10 cellular contexts compared by ENCODE assay signal in the genomic region with DNA sequence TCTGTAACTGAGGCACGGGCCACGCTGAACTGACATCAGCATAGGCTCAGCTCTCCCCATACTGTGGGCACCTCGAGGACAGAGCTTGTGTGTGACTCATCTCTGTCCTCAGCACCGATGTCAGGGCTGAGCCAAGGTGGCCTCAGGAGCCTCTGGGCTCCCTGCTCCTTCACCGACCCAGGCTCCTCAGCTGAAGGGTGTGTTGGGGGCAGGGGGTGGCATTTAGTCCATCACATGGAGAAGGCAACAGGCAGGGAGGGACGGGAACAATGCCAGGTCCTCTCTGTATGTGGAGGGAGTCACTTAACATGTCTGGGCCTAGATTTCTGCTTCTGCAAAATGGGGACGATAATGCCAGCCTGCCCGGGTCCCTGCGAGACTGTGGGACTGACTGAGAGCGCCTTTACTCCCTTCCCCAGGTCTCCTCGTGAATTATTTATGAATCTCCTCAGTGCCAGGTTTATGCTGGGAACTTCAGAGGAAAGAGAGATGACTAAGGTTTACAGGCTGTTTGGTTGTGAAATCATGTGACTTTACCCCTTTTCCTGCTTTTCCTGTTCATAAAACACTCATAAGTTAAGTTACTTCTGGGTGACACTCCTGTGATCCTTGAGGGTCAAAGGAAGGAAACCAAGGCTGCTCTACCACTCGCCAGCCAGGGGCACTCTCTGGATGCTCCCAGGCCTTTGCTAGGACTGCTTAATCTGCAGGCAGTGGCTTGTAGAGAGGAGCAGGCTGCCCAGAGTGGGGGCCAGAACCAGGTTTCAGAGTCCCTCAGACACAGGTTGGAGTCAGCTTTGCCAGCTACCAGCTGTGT. TPM values are rescaled to one million over a fixed set of nuclear protein-coding genes. Genes with fewer than 3 reads are reported as not detected.
DNase-seq lines count a peak whose midpoint lies in the region; ATAC-seq and TF ChIP-seq lines count a peak whose summit lies in the region.
"Had no signal": no experiment of that assay in that cellular context is flagged by ENCODE, and none has a peak within 500 bp of the region (broad histone marks: within the 10 kb centered on the region; RNA-seq: fewer than 3 reads in every experiment).

No MANE protein-coding gene starts in this region.

- no peaks in the 10 kb centered on the region for H3K27me3 Mint-ChIP-seq in effector memory CD8-positive, alpha-beta T cell
- peaks cover 2 to 4% (median 2%) of the 10 kb centered on the region in 3 donors for H3K27me3 Mint-ChIP-seq in immature natural killer cell (ENCODE audit: low read depth in 3 of 3)

- H3K4me1 ChIP-seq in osteoblast (ENCODE audit: insufficient read depth, low read length) (peaks cover 14% of the 10 kb centered on the region), OCI-LY7 (ENCODE audit: insufficient read depth, low read length, poor library complexity, severe bottlenecking) (no peaks in the 10 kb centered on the region)

- no peak for TF ChIP-seq CTCF in osteoblast (IDR thresholded peaks at IDR 0.05; ENCODE audit: extremely low read depth, low read depth, low read length)
- TF ChIP-seq CTCF in OCI-LY7 (conservative IDR thresholded peaks at IDR 0.05; ENCODE audit: low read length), result no peak

- DNase-seq in Caki2 (ENCODE audit: low read depth) (peak; percentile 76), MG63 (peak; percentile 26), osteoblast (ENCODE audit: insufficient read length, low spot score, missing footprints) (peak; percentile 87), OCI-LY7 (ENCODE audit: low spot score) (no peak), GF-D8 (lab: John Stamatoyannopoulos, UW) (no peak), immature natural killer cell (no peak), RPMI8226 (no peak)
- no peak for DNase-seq in effector memory CD8-positive, alpha-beta T cell
- DNase-seq: left cardiac atrium had no signal

- H3K4me1 Mint-ChIP-seq in effector memory CD8-positive, alpha-beta T cell (ENCODE audit: low read depth in 2 of 2), result peaks cover 0 to 5% of the 10 kb centered on the region in 2 donors
- no peaks in the 10 kb centered on the region for H3K4me1 Mint-ChIP-seq in immature natural killer cell

- no peaks in the 10 kb centered on the region for H3K9me2 ChIP-seq in OCI-LY7 (ENCODE audit: insufficient read depth, low read length)

- H3K27ac ChIP-seq in osteoblast (ENCODE audit: low read depth, low read length) (peak overlapping the region; percentile 76), OCI-LY7 (ENCODE audit: low read depth, low read length, poor library complexity, severe bottlenecking) (no peak overlapping the region)
- H3K27ac ChIP-seq: KMS-11 had no signal

- in situ Hi-C loops in Caki2 (cut with HindIII; ENCODE audit: low pct_unique_long_range_greater_than_20kb, low sequenced_read_pairs), result no loop called here

- H3K9me3 ChIP-seq in MG63, result no peaks in the 10 kb centered on the region
- H3K9me3 ChIP-seq in osteoblast (ENCODE audit: low read depth, low read length), result no peaks in the 10 kb centered on the region
- no peaks in the 10 kb centered on the region for H3K9me3 ChIP-seq in OCI-LY7 (ENCODE audit: low read length)

- H3K9me3 Mint-ChIP-seq in effector memory CD8-positive, alpha-beta T cell, result no peaks in the 10 kb centered on the region
- no peaks in the 10 kb centered on the region for H3K9me3 Mint-ChIP-seq in immature natural killer cell

- H3K79me2 ChIP-seq in osteoblast (ENCODE audit: insufficient read depth, low read length) (no peaks in the 10 kb centered on the region), OCI-LY7 (ENCODE audit: insufficient read depth, low read depth, low read length) (no peaks in the 10 kb centered on the region)

- H3K4me3 ChIP-seq in MG63 (no peak overlapping the region), osteoblast (ENCODE audit: insufficient read depth, low read length) (no peak overlapping the region), OCI-LY7 (ENCODE audit: low read depth, low read length, poor library complexity, severe bottlenecking) (no peak overlapping the region)

- H3K36me3 Mint-ChIP-seq in effector memory CD8-positive, alpha-beta T cell (ENCODE audit: insufficient read depth), result no peaks in the 10 kb centered on the region
- no peaks in the 10 kb centered on the region for H3K36me3 Mint-ChIP-seq in immature natural killer cell

- H3K27ac Mint-ChIP-seq in effector memory CD8-positive, alpha-beta T cell, result peak overlapping the region; percentile 18 to 59
- no peak overlapping the region for H3K27ac Mint-ChIP-seq in immature natural killer cell

- H2AFZ ChIP-seq in osteoblast (ENCODE audit: low read length) (peak overlapping the region; percentile 95), OCI-LY7 (ENCODE audit: low read length) (no peak overlapping the region)

- no peak overlapping the region for H3K4me3 Mint-ChIP-seq in effector memory CD8-positive, alpha-beta T cell
- no peak overlapping the region for H3K4me3 Mint-ChIP-seq in immature natural killer cell

- H3K36me3 ChIP-seq in MG63 (no peaks in the 10 kb centered on the region), osteoblast (ENCODE audit: insufficient read depth, low read length) (no peaks in the 10 kb centered on the region), OCI-LY7 (ENCODE audit: insufficient read depth, low read length) (no peaks in the 10 kb centered on the region)

- H3K4me2 ChIP-seq in osteoblast (ENCODE audit: insufficient read depth, low read length) (peak overlapping the region; percentile 29), OCI-LY7 (ENCODE audit: low read length) (no peak overlapping the region)
- H3K4me2 ChIP-seq: KMS-11 had no signal

- POLR2A ChIA-PET in OCI-LY7 (lab: Charles Lee), result no interaction called here

- intact Hi-C loops in OCI-LY7 (cut with micrococcal nuclease; ENCODE audit: unreplicated experiment), result no loop called here

- H3K27me3 ChIP-seq in MG63 (no peaks in the 10 kb centered on the region), osteoblast (ENCODE audit: insufficient read depth, low read length) (no peaks in the 10 kb centered on the region)

- no peak for ATAC-seq in effector memory CD8-positive, alpha-beta T cell (replicated peaks)

- CTCF ChIA-PET in OCI-LY7 (lab: Charles Lee; ENCODE audit: unreplicated experiment), result no interaction called here

- H4K20me1 ChIP-seq in osteoblast (ENCODE audit: insufficient read depth, low read length) (no peaks in the 10 kb centered on the region), OCI-LY7 (ENCODE audit: insufficient read depth, low read length) (no peaks in the 10 kb centered on the region)

- no TSS peak for BruUV-seq in OCI-LY7 (replicated peaks; lab: Mats Ljungman, UMichigan)

RNA-seq across cellular contexts. Expression of a gene that starts 16.2 kb away (rescaled TPM):
- total RNA-seq in Caki2 (2014; rRNA removed; shearing (Covaris generic); ENCODE audit: low replicate concordance), result 27.5 and 59.8 TPM in 2 replicates
- 0.82 TPM in 1 of 2 replicates, not detected in the other for total RNA-seq in MG63 (2014; rRNA removed; shearing (Covaris generic); ENCODE audit: low replicate concordance)
- total RNA-seq in osteoblast (0.72 and 0.88 TPM in 2 replicates), OCI-LY7 (2022) (not detected in 2 replicates)
- not detected in 2 replicates for total RNA-seq in OCI-LY7 (2014; rRNA removed; shearing (Covaris generic))
- polyA plus RNA-seq in immature natural killer cell, result not detected

Comparison
In these comparisons a context has a peak if more than half of its experiments do, and no peak if none do; other contexts are left out.
1. DNase-seq: peak in Caki2 (single experiment), MG63 (single experiment) and osteoblast (single experiment); none in effector memory CD8-positive, alpha-beta T cell (0 of 3), OCI-LY7 (single experiment), GF-D8 (single experiment), immature natural killer cell (0 of 3) and RPMI8226 (single experiment).
2. H3K27ac Mint-ChIP-seq: peak in effector memory CD8-positive, alpha-beta T cell (2 of 2); none in immature natural killer cell (0 of 6).
3. RNA of a gene that starts 16.2 kb away (total RNA-seq): 27.5 to 59.8 TPM in Caki2; 0.82 TPM in MG63, 0.72 to 0.88 TPM in osteoblast and not detected in OCI-LY7; every median in the first group is over 10 times any median in the second.